Comparison of ENCODE assay signal across 8 cellular contexts in the genomic region with DNA sequence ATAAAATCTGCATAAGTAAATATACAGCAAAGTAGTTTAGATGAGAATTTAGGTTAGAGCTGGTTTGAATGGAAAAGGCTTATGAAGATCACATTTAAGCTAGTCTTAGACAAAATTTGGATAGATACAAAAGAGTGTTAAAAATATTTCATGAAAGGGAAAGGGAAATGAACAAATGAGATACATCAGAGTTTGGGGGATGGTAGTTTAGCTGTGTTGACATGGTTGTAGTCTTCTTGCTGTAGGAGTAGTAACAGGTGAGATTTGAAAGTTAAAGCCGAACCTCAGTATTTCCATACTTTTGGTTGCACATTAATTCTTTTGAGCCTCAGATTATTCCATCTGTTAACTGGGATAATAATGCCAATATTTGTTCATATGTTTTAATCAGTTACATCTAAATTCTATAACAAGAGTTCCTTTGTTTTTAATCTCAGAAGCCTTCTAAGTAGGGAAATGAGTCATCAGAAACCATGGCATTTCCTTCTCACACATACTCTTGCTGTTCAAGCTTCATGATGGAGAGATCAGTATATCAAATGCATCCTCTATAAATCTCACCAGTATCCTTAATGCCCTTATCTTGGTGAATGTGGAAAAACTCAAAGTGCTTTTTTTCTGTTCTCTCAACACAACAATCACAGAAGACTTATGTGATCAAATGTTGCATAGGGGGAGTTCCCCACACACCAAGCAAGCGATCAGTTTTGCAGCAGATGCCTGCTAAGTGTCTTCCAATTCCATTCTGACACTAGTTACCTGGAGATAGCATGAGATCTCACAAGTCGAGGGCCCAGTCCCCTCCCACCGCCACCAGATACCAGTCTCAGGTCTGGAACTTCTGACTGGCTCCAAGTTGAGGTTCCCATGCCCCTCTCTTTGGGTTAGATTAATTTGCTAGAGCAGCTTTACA.
DNase-seq lines count a peak whose midpoint lies in the region; ATAC-seq, FAIRE-seq and TF ChIP-seq lines count a peak whose summit lies in the region.

No MANE protein-coding gene starts in this region.

- intact Hi-C loops in posterior cingulate gyrus (cut with DNase I), result no loop called here
- intact Hi-C loops in adrenal gland (cut with DNase I), result no loop called here

- no peak for FAIRE-seq in frontal cortex (lab: Jason Lieb, UNC)

- DNase-seq in DMS53 treated with DMSO at 0.1 percent for 48 hours (lab: John Stamatoyannopoulos, UW; ENCODE audit: unreplicated experiment) (peak; percentile 6), NCI-H226 (peak; percentile 58), fibroblast of mammary gland (ENCODE audit: low read depth) (peak; percentile 48), posterior cingulate gyrus (no peak), adrenal gland (no peak), frontal cortex (ENCODE audit: low spot score in 2 of 2) (no peak), C1 segment of cervical spinal cord (lab: John Stamatoyannopoulos, UW) (no peak)

- peaks cover 8 to 26% of the 10 kb centered on the region in 2 donors for H3K4me1 ChIP-seq in adrenal gland (replicated peaks in 1 of 2)

- no peak for TF ChIP-seq POLR2A in adrenal gland (IDR thresholded peaks at IDR 0.05)

- no peaks in the 10 kb centered on the region for H3K9me3 ChIP-seq in adrenal gland (replicated peaks in 1 of 3)

- H3K36me3 ChIP-seq in adrenal gland (replicated peaks in 1 of 2), result no peaks in the 10 kb centered on the region

- peak; percentile 77 for ATAC-seq in GM21526 (IDR thresholded peaks at IDR 0.05; ENCODE audit: low FRiP score, unreplicated experiment)

- H3K4me3 ChIP-seq in fibroblast of mammary gland (ENCODE audit: control insufficient read depth, low read depth, low read length) (no peak overlapping the region), adrenal gland (no peak overlapping the region)

- WGBS in adrenal gland, 4 donors, result 86 to 94% (median 89%) methylated on average over 4 of the region's 4 CpGs

- no peaks in the 10 kb centered on the region for H3K27me3 ChIP-seq in adrenal gland

- TF ChIP-seq CTCF in fibroblast of mammary gland (conservative IDR thresholded peaks at IDR 0.05; ENCODE audit: control insufficient read depth, insufficient read depth, low read depth, low read length), result no peak
- no peak for TF ChIP-seq CTCF in adrenal gland (IDR thresholded peaks at IDR 0.05)

- H3K27ac ChIP-seq in adrenal gland, result no peak overlapping the region

Comparison
In these comparisons a context has a peak if more than half of its experiments do, and no peak if none do; other contexts are left out.
1. DNase-seq: peak in DMS53 treated with DMSO at 0.1 percent for 48 hours (single experiment), NCI-H226 (single experiment) and fibroblast of mammary gland (single experiment); none in posterior cingulate gyrus (0 of 10), adrenal gland (0 of 7), frontal cortex (0 of 2) and C1 segment of cervical spinal cord (0 of 14).